In the genomic region with DNA sequence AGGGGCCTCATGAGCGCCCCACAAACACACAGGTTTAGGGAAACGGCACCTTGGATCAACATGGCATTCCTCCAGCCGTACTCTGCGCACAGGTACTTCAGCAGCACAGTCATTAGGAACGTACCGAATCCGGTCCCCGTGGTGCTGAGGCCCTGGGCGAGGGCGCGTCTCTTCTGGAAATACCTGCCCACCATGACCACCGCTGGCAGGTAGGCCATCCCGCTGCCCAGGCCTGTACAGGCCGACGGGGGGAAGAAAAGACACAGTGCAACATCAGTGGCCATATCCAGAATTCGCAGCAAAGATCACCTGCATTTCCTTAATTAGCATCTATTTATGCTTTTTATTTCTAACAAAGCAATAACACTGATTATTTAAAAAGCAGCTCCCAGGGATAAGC, we compare ENCODE assay signal across 8 cellular contexts. TPM values are rescaled to one million over a fixed set of nuclear protein-coding genes. Genes with fewer than 3 reads are reported as not detected.
"Had no signal": no experiment of that assay in that cellular context is flagged by ENCODE, and none has a peak within 500 bp of the region (broad histone marks: within the 10 kb centered on the region; RNA-seq: fewer than 3 reads in every experiment).

No MANE protein-coding gene starts in this region.

- H3K27me3 Mint-ChIP-seq: IgD-negative memory B cell had no signal

- H3K4me3 Mint-ChIP-seq: IgD-negative memory B cell had no signal

- H3K4me3 ChIP-seq: K562 had no signal

- ATAC-seq: HepG2, K562 had no signal

- H3K27ac ChIP-seq: HL-60 had no signal

- H3K27ac Mint-ChIP-seq: IgD-negative memory B cell had no signal

- DNase-seq: IMR-90, KBM-7, KG1 had no signal

RNA-seq across cellular contexts. Expression of gene SLC16A14, which starts 22.2 kb away (rescaled TPM):
- total RNA-seq: HepG2, HT1080, K562 had no signal
- polyA plus RNA-seq: K562 had no signal
